ENCODE assay signal across 9 cellular contexts in the genomic region with DNA sequence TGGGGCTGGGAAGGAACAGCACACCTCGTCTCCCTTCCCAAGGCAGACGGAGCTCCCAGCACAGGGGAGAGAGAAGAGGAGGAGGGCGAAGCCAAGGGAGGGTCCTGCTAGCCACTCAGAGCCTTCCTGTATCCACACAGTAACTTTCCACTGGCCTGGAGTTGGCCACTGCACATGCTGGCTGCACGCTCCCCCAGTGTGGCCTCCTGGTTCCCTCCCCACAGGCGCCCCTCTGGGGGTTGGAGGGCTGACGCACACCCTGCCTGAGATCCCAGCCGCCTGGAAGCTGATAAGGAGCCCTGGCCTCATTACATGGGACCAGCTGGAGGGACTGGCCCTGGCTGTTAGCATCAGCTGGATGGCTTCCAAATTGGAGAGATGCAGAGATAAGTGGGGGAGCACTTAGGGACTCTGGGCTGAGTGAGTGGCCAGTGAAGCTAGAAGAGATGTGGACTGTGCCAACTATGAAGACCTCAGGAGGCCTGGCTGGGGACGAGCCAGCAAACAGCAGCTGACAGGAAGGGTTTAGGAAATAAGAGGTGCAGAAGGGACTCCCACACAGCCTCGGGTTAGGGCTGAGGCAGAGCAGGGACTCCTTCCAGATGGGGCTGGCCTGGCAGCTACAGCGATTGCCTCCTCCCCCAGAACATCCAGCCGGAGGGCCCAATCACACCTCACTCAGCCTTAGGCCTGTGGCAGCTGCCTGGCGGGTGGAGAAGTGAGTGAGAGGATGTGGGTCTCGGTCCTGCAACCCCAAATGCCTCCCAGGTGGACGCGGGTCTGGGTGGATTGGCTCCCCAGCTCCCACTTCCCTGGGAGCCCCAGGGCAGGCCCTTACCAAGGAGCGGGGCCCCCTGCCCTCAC. TPM values are rescaled to one million over a fixed set of nuclear protein-coding genes. Genes with fewer than 3 reads are reported as not detected.
DNase-seq lines count a peak whose midpoint lies in the region; ATAC-seq, FAIRE-seq and TF ChIP-seq lines count a peak whose summit lies in the region.
"Had no signal": no experiment of that assay in that cellular context is flagged by ENCODE, and none has a peak within 500 bp of the region (broad histone marks: within the 10 kb centered on the region; RNA-seq: fewer than 3 reads in every experiment).

No MANE protein-coding gene starts in this region.

- no peak for FAIRE-seq in RCC 7860 (lab: Jason Lieb, UNC)

- H2BK12ac ChIP-seq in neuronal stem cell (ENCODE audit: low read length): no peak overlapping the region

- peaks cover 0 to 68% (median 0%) of the 10 kb centered on the region in 3 experiments for H3K27me3 ChIP-seq in neuronal stem cell (ENCODE audit: control insufficient read depth in 3 of 3, insufficient read depth in 3 of 3, low read depth in 1 of 3, low read length in 3 of 3)

- H2AK5ac ChIP-seq in neuronal stem cell (ENCODE audit: low read depth, low read length): peak overlapping the region; percentile 77

- no peak overlapping the region for H3K14ac ChIP-seq in neuronal stem cell (ENCODE audit: low read length)

- peak overlapping the region; percentile 5 for H2BK15ac ChIP-seq in neuronal stem cell (ENCODE audit: low read length)

- H3K4ac ChIP-seq in neuronal stem cell (ENCODE audit: low read length): no peak overlapping the region

- H3K23ac ChIP-seq in neuronal stem cell (ENCODE audit: low read depth, low read length, poor library complexity): peak overlapping the region; percentile 62

- WGBS in neuronal stem cell (ENCODE audit: extremely low coverage in 2 of 2, insufficient read length in 2 of 2, insufficient replicate concordance in 1 of 2), 2 donors: no CpG with 5 or more reads among the region's 16 CpGs

- no peak overlapping the region for H4K91ac ChIP-seq in neuronal stem cell (ENCODE audit: low read depth, low read length, poor library complexity)

- peak overlapping the region; percentile 73 for H2BK5ac ChIP-seq in neuronal stem cell (ENCODE audit: low read length)

- no peak for TF ChIP-seq CTCF in fibroblast of pulmonary artery (IDR thresholded peaks at IDR 0.05; ENCODE audit: low read length, missing control alignments)

- H3K4me1 ChIP-seq in neuronal stem cell (ENCODE audit: control insufficient read depth in 2 of 2, insufficient read depth in 1 of 2, low read depth in 1 of 2, low read length in 2 of 2): peaks cover 0 to 5% of the 10 kb centered on the region in 2 donors

- no peak overlapping the region for H3K4me3 ChIP-seq in fibroblast of pulmonary artery (replicated peaks; ENCODE audit: low read depth, low read length)
- no peak overlapping the region for H3K4me3 ChIP-seq in neuronal stem cell (ENCODE audit: low read length in 2 of 2)

- no peaks in the 10 kb centered on the region for H3K9me3 ChIP-seq in neuronal stem cell (replicated peaks in 1 of 2; ENCODE audit: control insufficient read depth in 2 of 2, insufficient read depth in 1 of 2, low read depth in 1 of 2, low read length in 2 of 2)

- no peak for ATAC-seq in HG02852 (IDR thresholded peaks at IDR 0.05; ENCODE audit: unreplicated experiment)
- no peak for ATAC-seq in GM19463 (IDR thresholded peaks at IDR 0.05; ENCODE audit: unreplicated experiment)
- ATAC-seq in HG03432 (IDR thresholded peaks at IDR 0.05; ENCODE audit: unreplicated experiment): no peak

- no peak overlapping the region for H2AFZ ChIP-seq in neuronal stem cell (ENCODE audit: low read length)

- H4K8ac ChIP-seq in neuronal stem cell (ENCODE audit: low read depth, low read length): no peak overlapping the region

- H3K27ac ChIP-seq in neuronal stem cell (replicated peaks; ENCODE audit: low read length): no peak overlapping the region
- H3K27ac ChIP-seq: 22Rv1 had no signal

- no peak overlapping the region for H2BK120ac ChIP-seq in neuronal stem cell (ENCODE audit: low read depth, low read length)

- DNase-seq in NCI-H1417 (lab: John Stamatoyannopoulos, UW) (peak; percentile 58 to 87 (median 71)), NCI-H1417 treated with DMSO at 0.1 percent for 48 hours (lab: John Stamatoyannopoulos, UW) (no peak), RCC 7860 (ENCODE audit: low spot score) (peak; percentile 42), fibroblast of pulmonary artery (ENCODE audit: low read depth) (peak; percentile 100), neuronal stem cell (ENCODE audit: low spot score) (no peak)

- H3K36me3 ChIP-seq in neuronal stem cell (replicated peaks in 1 of 2; ENCODE audit: control insufficient read depth in 2 of 2, insufficient read depth in 2 of 2, low read length in 2 of 2): no peaks in the 10 kb centered on the region

- no peak overlapping the region for H3K18ac ChIP-seq in neuronal stem cell (ENCODE audit: low read length)

- H3K79me1 ChIP-seq in neuronal stem cell (ENCODE audit: low read depth, low read length): no peaks in the 10 kb centered on the region

- H3K9ac ChIP-seq in neuronal stem cell (ENCODE audit: low read depth, low read length, poor library complexity): no peak overlapping the region

- H3K4me2 ChIP-seq in neuronal stem cell (ENCODE audit: insufficient read depth, low read length, poor library complexity, severe bottlenecking): no peak overlapping the region

RNA-seq across cellular contexts. Expression of a gene that starts 26.3 kb away (rescaled TPM):
- 5.6 TPM for polyA plus RNA-seq in neuronal stem cell (2013, experiment 1 of 2)
- 6.0 TPM for polyA plus RNA-seq in neuronal stem cell (2013, experiment 2 of 2)

RNA-seq across cellular contexts. Expression of a gene that starts 34.5 kb away (rescaled TPM):
- 5.6 TPM for polyA plus RNA-seq in neuronal stem cell (2013, experiment 1 of 2)
- polyA plus RNA-seq in neuronal stem cell (2013, experiment 2 of 2): 4.9 TPM

RNA-seq across cellular contexts. Expression of a gene that starts 41.0 kb away (rescaled TPM):
- polyA plus RNA-seq in neuronal stem cell (2013, experiment 1 of 2): 12.5 TPM
- polyA plus RNA-seq in neuronal stem cell (2013, experiment 2 of 2): 13.0 TPM

Comparison
In these comparisons a context has a peak if more than half of its experiments do, and no peak if none do; other contexts are left out.
1. DNase-seq: peak in NCI-H1417 (3 of 3), RCC 7860 (single experiment) and fibroblast of pulmonary artery (single experiment); none in NCI-H1417 treated with DMSO at 0.1 percent for 48 hours (single experiment) and neuronal stem cell (single experiment).